ENCODE assay signal across 8 cellular contexts in the genomic region with DNA sequence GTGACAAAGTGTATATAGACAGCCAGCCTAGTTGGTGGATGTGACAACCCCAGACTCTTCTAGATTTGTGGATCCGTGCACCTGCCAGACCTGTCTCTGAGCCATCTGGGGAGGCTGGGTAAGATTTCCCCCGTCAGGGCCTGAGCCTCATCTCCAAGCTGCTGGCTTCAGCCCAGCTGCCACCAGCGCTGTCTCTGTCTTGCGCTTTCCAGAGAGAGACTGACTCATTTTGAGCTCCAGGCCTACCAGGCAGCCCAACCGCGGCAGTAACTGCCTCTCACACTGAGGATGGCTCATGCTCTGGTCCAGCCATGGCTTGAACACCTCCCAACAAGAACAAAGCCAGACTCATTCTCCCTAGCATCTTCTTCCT. TPM values are rescaled to one million over a fixed set of nuclear protein-coding genes. Genes with fewer than 3 reads are reported as not detected.
DNase-seq lines count a peak whose midpoint lies in the region; ATAC-seq, FAIRE-seq and TF ChIP-seq lines count a peak whose summit lies in the region.

No MANE protein-coding gene starts in this region.

- ATAC-seq in A549 (no peak), GM18909 (IDR thresholded peaks at IDR 0.05; ENCODE audit: poor library complexity, unreplicated experiment) (peak; percentile 27), HG03097 (IDR thresholded peaks at IDR 0.05; ENCODE audit: low FRiP score, unreplicated experiment) (no peak)
- ATAC-seq in naive thymus-derived CD8-positive, alpha-beta T cell, result no peak

- H3K27me3 Mint-ChIP-seq in naive thymus-derived CD8-positive, alpha-beta T cell, result no peaks in the 10 kb centered on the region

- DNase-seq in A549 (ENCODE audit: low read depth in 1 of 2, low spot score in 1 of 2) (no peak), NB4 (ENCODE audit: low read depth) (peak; percentile 67), adrenal gland (peak; percentile 62 to 89 (median 86)), cerebellum (ENCODE audit: low spot score) (no peak), NCI-H748 (lab: John Stamatoyannopoulos, UW; ENCODE audit: unreplicated experiment) (no peak)
- no peak for DNase-seq in naive thymus-derived CD8-positive, alpha-beta T cell

- TF ChIP-seq POLR2A in A549 (IDR thresholded peaks at IDR 0.05; ENCODE audit: low read length) (no peak), NB4 (IDR thresholded peaks at IDR 0.05; ENCODE audit: extremely low read depth, insufficient read length) (peak; percentile 25), adrenal gland (IDR thresholded peaks at IDR 0.05) (peak in 1 of 2 donors; percentile 38)

- FAIRE-seq in A549 (lab: Jason Lieb, UNC), result no peak

- H3K27me3 ChIP-seq in adrenal gland, result no peaks in the 10 kb centered on the region

- H3K9me3 ChIP-seq in A549, result no peaks in the 10 kb centered on the region
- H3K9me3 ChIP-seq in adrenal gland (replicated peaks in 1 of 3), result no peaks in the 10 kb centered on the region

- peak overlapping the region; percentile 31 to 91 (median 84) for H3K4me3 Mint-ChIP-seq in naive thymus-derived CD8-positive, alpha-beta T cell

- intact Hi-C loops in adrenal gland (cut with DNase I), result loop anchor here (10.0 kb wide), 2 partner anchors 92 to 172 kb away; a partner anchor contains a TSS

- H3K36me3 Mint-ChIP-seq in naive thymus-derived CD8-positive, alpha-beta T cell, result peaks cover 0 to 37% (median 2%) of the 10 kb centered on the region in 3 donors

- H3K4me1 Mint-ChIP-seq in naive thymus-derived CD8-positive, alpha-beta T cell, result peaks cover 18 to 44% (median 32%) of the 10 kb centered on the region in 4 donors

- H3K4me1 ChIP-seq in A549 (peaks cover 34% of the 10 kb centered on the region), adrenal gland (replicated peaks in 1 of 2) (peaks cover 16 to 38% of the 10 kb centered on the region in 2 donors)

- TF ChIP-seq CTCF in A549 (IDR thresholded peaks at IDR 0.05) (no peak), NB4 (IDR thresholded peaks at IDR 0.05; ENCODE audit: low read depth, low read length) (no peak), adrenal gland (IDR thresholded peaks at IDR 0.05) (no peak)

- no peak for TF ChIP-seq RAD21 in A549 (conservative IDR thresholded peaks at IDR 0.05 in 1 of 2, IDR thresholded peaks at IDR 0.05 in 1 of 2)

- POLR2A ChIA-PET in A549 (lab: Yijun Ruan, JAX), result interaction anchor here (1.2 kb wide), 1 partner anchor 8 kb away, joined by 4 read pairs; no protein-coding TSS in a partner anchor
- POLR2A ChIA-PET in naive thymus-derived CD8-positive, alpha-beta T cell (lab: Charles Lee), result interaction anchor here (1.1 to 2.5 kb wide), 4 partner anchors 12 to 180 kb away, joined by 3 to 28 read pairs (median 10); a partner anchor contains a TSS

- H3K4me2 ChIP-seq in A549, result peak overlapping the region; percentile 93

- H3K27ac ChIP-seq in A549 (peak overlapping the region in 1 of 2 experiments; percentile 96; a peak in 3 of 6 replicates), adrenal gland (peak overlapping the region in 4 of 5 donors; percentile 26 to 71 (median 52))

- 66% methylated on average over 6 of the region's 6 CpGs for WGBS in A549 (ENCODE audit: missing lambda C conversion rate)
- WGBS in adrenal gland, 4 donors, result 31 to 87% (median 65%) methylated on average over 3 to 6 of the region's 6 CpGs

- no peaks in the 10 kb centered on the region for H3K9me3 Mint-ChIP-seq in naive thymus-derived CD8-positive, alpha-beta T cell

- H3K4me3 ChIP-seq in A549, result no peak overlapping the region
- peak overlapping the region; percentile 80 for H3K4me3 ChIP-seq in NB4 (ENCODE audit: low read depth, low read length)
- H3K4me3 ChIP-seq in adrenal gland, result no peak overlapping the region

- H3K36me3 ChIP-seq in adrenal gland (replicated peaks in 1 of 2), result peaks cover 0 to 41% of the 10 kb centered on the region in 2 donors

- TF ChIP-seq EP300 in A549 (IDR thresholded peaks at IDR 0.05), result no peak

- CTCF ChIA-PET in A549 (lab: Yijun Ruan, JAX), result interaction anchor here (0.8 to 2.2 kb wide), 3 partner anchors 10 to 107 kb away, joined by 3 to 7 read pairs (median 3); no protein-coding TSS in a partner anchor

- peak overlapping the region; percentile 65 to 95 (median 84) for H3K27ac Mint-ChIP-seq in naive thymus-derived CD8-positive, alpha-beta T cell

TF ChIP-seq in A549, 52 proteins besides CTCF, POLR2A, EP300 and RAD21:
- TF ChIP-seq POLR2AphosphoS2 (conservative IDR thresholded peaks at IDR 0.05; ENCODE audit: low read length) (0 out of 2 replicates have a peak, but pooled peaks have one; percentile 57), CBX8 (IDR thresholded peaks at IDR 0.05) (no peak)
TF ChIP-seq in A549: peak in this region for 1.

RNA-seq across cellular contexts. Expression of a gene that starts 26.4 kb away (rescaled TPM):
- polyA plus RNA-seq in A549 (2011; rRNA removed), result 16.2 and 18.9 TPM in 2 replicates
- 10.8 and 12.0 TPM in 2 replicates for polyA plus RNA-seq in A549 (2012; cell fraction: cytosol; rRNA removed)
- 12.6 and 15.9 TPM in 2 replicates for polyA plus RNA-seq in A549 (2012; cell fraction: nucleus; rRNA removed)
- polyA plus RNA-seq in A549 (2017; fragmentation: RNase III; extraction: RNeasy Plus Mini Kit Qiagen cat#74134 plus additional on column Dnase treatment), result 29.3 to 31.1 TPM (median 30.2 TPM) in 3 replicates
- 11.2 and 15.6 TPM in 2 replicates for polyA minus RNA-seq in A549 (2011; rRNA and poly(A)+ RNA removed)
- 10 to 100 TPM; 16.4 to 56.5 (median 23.3) TPM for total RNA-seq in adrenal gland
- 10 to 100 TPM; 20.9 to 41.6 (median 25.5) TPM for polyA plus RNA-seq in adrenal gland
- 10 to 100 TPM; 46.1 to 47.8 TPM for total RNA-seq in naive thymus-derived CD8-positive, alpha-beta T cell
- 10 to 100 TPM; 10.8 to 31.8 (median 21.8) TPM for polyA plus RNA-seq in naive thymus-derived CD8-positive, alpha-beta T cell
- total RNA-seq in cerebellum, result 7.1 TPM

RNA-seq across cellular contexts. Expression of a gene that starts 26.6 kb away (rescaled TPM):
- polyA plus RNA-seq in A549 (2011; rRNA removed) (0.76 and 1.1 TPM in 2 replicates), A549 (2017; fragmentation: RNase III; extraction: RNeasy Plus Mini Kit Qiagen cat#74134 plus additional on column Dnase treatment) (0.96 to 1.3 TPM (median 1.00 TPM) in 3 replicates), adrenal gland (10 to 100 TPM in 2 of 3 donors, 1 to 10 TPM in 1; 8.1 to 20.1 (median 10.2) TPM)
- polyA plus RNA-seq in A549 (2012; cell fraction: cytosol; rRNA removed), result 0.66 and 0.73 TPM in 2 replicates
- 0.52 and 0.61 TPM in 2 replicates for polyA plus RNA-seq in A549 (2012; cell fraction: nucleus; rRNA removed)
- polyA minus RNA-seq in A549 (2011; rRNA and poly(A)+ RNA removed), result 0.25 and 0.63 TPM in 2 replicates
- total RNA-seq in adrenal gland (1 to 10 TPM; 4.7 to 9.5 (median 7.4) TPM), cerebellum (26.5 TPM)
- 1 to 10 TPM; 3.7 to 6.0 TPM for total RNA-seq in naive thymus-derived CD8-positive, alpha-beta T cell
- polyA plus RNA-seq in naive thymus-derived CD8-positive, alpha-beta T cell, result 1 to 10 TPM in 1 of 3 donors, under 1 TPM in 2; 0.87 to 1.5 (median 0.90) TPM

Comparison
In these comparisons a context has a peak if more than half of its experiments do, and no peak if none do; other contexts are left out.
1. DNase-seq: peak in NB4 (single experiment) and adrenal gland (7 of 7); none in A549 (0 of 2), naive thymus-derived CD8-positive, alpha-beta T cell (0 of 10), cerebellum (single experiment) and NCI-H748 (single experiment).